In the genomic region with DNA sequence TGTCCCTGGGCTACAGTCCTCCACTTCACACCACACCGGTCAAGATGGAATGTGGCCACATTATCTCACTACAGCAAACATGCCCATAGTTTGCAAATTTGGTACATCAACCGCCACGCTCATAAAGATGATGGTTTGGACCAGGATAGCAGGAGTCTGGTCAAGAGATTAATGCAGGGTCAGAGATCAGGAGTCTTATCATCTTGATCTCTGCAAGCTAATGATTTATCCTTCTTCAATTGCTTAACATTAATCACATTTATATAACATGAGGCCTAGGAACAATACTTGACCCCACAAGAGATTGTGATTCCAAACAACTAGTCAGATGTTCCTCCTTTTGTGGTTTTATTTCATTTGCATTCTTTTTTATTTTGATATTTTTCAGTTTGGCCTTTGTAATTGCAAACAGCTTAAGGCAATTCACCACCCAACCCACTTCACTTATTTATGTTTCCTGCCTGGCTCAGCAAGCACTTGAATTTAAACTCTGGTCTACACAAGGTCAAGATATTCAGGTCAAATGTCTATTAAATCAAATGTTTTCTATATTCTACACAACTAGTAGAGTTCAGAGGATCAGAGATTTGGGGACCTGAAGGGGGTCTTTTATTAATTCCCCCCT, we compare ENCODE assay signal across 22 cellular contexts.
A peak's percentile ranks its signal among the peaks of the same experiment; 100 is the strongest.
DNase-seq lines count a peak whose midpoint lies in the region; ATAC-seq and TF ChIP-seq lines count a peak whose summit lies in the region.
"Had no signal": no experiment of that assay in that cellular context is flagged by ENCODE, and none has a peak within 500 bp of the region (broad histone marks: within the 10 kb centered on the region; RNA-seq: fewer than 3 reads in every experiment).

No MANE protein-coding gene starts in this region.

- POLR2A ChIA-PET in activated CD8-positive, alpha-beta T cell treated with anti-CD3 and anti-CD28 coated beads for 36 hours (lab: Charles Lee), result no interaction called here

- H3K4me1 Mint-ChIP-seq in activated CD8-positive, alpha-beta T cell treated with anti-CD3 and anti-CD28 coated beads for 36 hours (ENCODE audit: low read depth), result peaks cover 5% of the 10 kb centered on the region
- H3K4me1 Mint-ChIP-seq: immature natural killer cell, neural crest cell had no signal

- H3K4me3 ChIP-seq in adipocyte (ENCODE audit: low read length) (no peak overlapping the region), vagina (no peak overlapping the region)
- H3K4me3 ChIP-seq: breast epithelium, coronary artery, prostate gland had no signal

- no peak for TF ChIP-seq POLR2A in vagina (IDR thresholded peaks at IDR 0.05)

- H3K36me3 Mint-ChIP-seq in activated CD8-positive, alpha-beta T cell treated with anti-CD3 and anti-CD28 coated beads for 36 hours (ENCODE audit: low read depth), result no peaks in the 10 kb centered on the region
- H3K36me3 Mint-ChIP-seq: immature natural killer cell had no signal

- TF ChIP-seq CTCF in vagina (IDR thresholded peaks at IDR 0.05), result no peak
- TF ChIP-seq CTCF in activated CD8-positive, alpha-beta T cell treated with anti-CD3 and anti-CD28 coated beads for 36 hours (IDR thresholded peaks at IDR 0.05), result no peak

- intact Hi-C loops in vagina (cut with DNase I), result no loop called here
- intact Hi-C loops in activated CD8-positive, alpha-beta T cell treated with anti-CD3 and anti-CD28 coated beads for 36 hours (cut with micrococcal nuclease), result no loop called here

- peak; percentile 29 for DNase-seq in GM03348 (ENCODE audit: low spot score)
- DNase-seq in adipocyte (ENCODE audit: low read depth), result peak; percentile 6
- peak; percentile 36 for DNase-seq in foreskin melanocyte
- no peak for DNase-seq in vagina (ENCODE audit: extremely low spot score in 2 of 2)
- DNase-seq in GDM1 (lab: John Stamatoyannopoulos, UW), result no peak
- no peak for DNase-seq in activated CD8-positive, alpha-beta T cell treated with anti-CD3 and anti-CD28 coated beads for 36 hours
- DNase-seq: activated CD4-positive, alpha-beta T cell treated with anti-CD3 and anti-CD28 coated beads, Interleukin-2, amount 50 U/mL, for 4 hours; activated effector memory CD4-positive, alpha-beta T cell treated with anti-CD3 and anti-CD28 coated beads, Interleukin-2, amount 50 U/mL, for 16 hours; activated naive CD8-positive, alpha-beta T cell treated with anti-CD3 and anti-CD28 coated beads, Interleukin-2, amount 50 U/mL, for 24 hours; DMS79 treated with DMSO at 0.1 percent for 48 hours; GOT3; immature natural killer cell; MM.1S; NCI-H1436 treated with DMSO at 0.1 percent for 48 hours; NCI-H2171; NCI-H526 treated with DMSO at 0.1 percent for 48 hours; WERI-Rb-1 had no signal

- H3K9me3 ChIP-seq in adipocyte (ENCODE audit: control insufficient read depth, low read length) (no peaks in the 10 kb centered on the region), vagina (no peaks in the 10 kb centered on the region)
- H3K9me3 ChIP-seq: breast epithelium, prostate gland had no signal

- H3K9ac ChIP-seq in adipocyte (ENCODE audit: low read length), result no peak overlapping the region

- ATAC-seq in GM18867 (IDR thresholded peaks at IDR 0.05; ENCODE audit: unreplicated experiment), result no peak
- ATAC-seq in activated CD8-positive, alpha-beta T cell treated with anti-CD3 and anti-CD28 coated beads for 36 hours, result no peak
- ATAC-seq: activated naive CD8-positive, alpha-beta T cell treated with anti-CD3 and anti-CD28 coated beads, Interleukin-2, amount 50 U/mL, for 24 hours had no signal

- H3K36me3 ChIP-seq in adipocyte (ENCODE audit: control insufficient read depth, insufficient read depth, low read length, severe bottlenecking), result no peaks in the 10 kb centered on the region
- H3K36me3 ChIP-seq in vagina, result no peaks in the 10 kb centered on the region
- H3K36me3 ChIP-seq: breast epithelium, prostate gland, WERI-Rb-1 had no signal

- no peaks in the 10 kb centered on the region for H3K27me3 Mint-ChIP-seq in activated CD8-positive, alpha-beta T cell treated with anti-CD3 and anti-CD28 coated beads for 36 hours
- H3K27me3 Mint-ChIP-seq: activated naive CD8-positive, alpha-beta T cell treated with anti-CD3 and anti-CD28 coated beads, Interleukin-2, amount 50 U/mL, for 24 hours had no signal

- CTCF ChIA-PET in activated CD8-positive, alpha-beta T cell treated with anti-CD3 and anti-CD28 coated beads for 36 hours (lab: Charles Lee), result no interaction called here

- H3K4me3 Mint-ChIP-seq in activated CD8-positive, alpha-beta T cell treated with anti-CD3 and anti-CD28 coated beads for 36 hours, result no peak overlapping the region
- H3K4me3 Mint-ChIP-seq: activated naive CD8-positive, alpha-beta T cell treated with anti-CD3 and anti-CD28 coated beads, Interleukin-2, amount 50 U/mL, for 24 hours; immature natural killer cell; neural crest cell had no signal

- no peaks in the 10 kb centered on the region for H3K9me3 Mint-ChIP-seq in activated CD8-positive, alpha-beta T cell treated with anti-CD3 and anti-CD28 coated beads for 36 hours
- H3K9me3 Mint-ChIP-seq: immature natural killer cell had no signal

- H3K27ac ChIP-seq in vagina, result peak overlapping the region; percentile 20
- H3K27ac ChIP-seq: breast epithelium, coronary artery, prostate gland, WERI-Rb-1 had no signal

- H3K27me3 ChIP-seq in adipocyte (replicated peaks; ENCODE audit: control insufficient read depth, insufficient read depth, low read length) (no peaks in the 10 kb centered on the region), vagina (no peaks in the 10 kb centered on the region)
- H3K27me3 ChIP-seq: breast epithelium had no signal

- H3K4me1 ChIP-seq in adipocyte (ENCODE audit: control insufficient read depth, insufficient read depth, low read length) (no peaks in the 10 kb centered on the region), vagina (peaks cover 9% of the 10 kb centered on the region)
- H3K4me1 ChIP-seq: breast epithelium, prostate gland had no signal

- H3K27ac Mint-ChIP-seq in activated CD8-positive, alpha-beta T cell treated with anti-CD3 and anti-CD28 coated beads for 36 hours, result no peak overlapping the region
- H3K27ac Mint-ChIP-seq: activated naive CD8-positive, alpha-beta T cell treated with anti-CD3 and anti-CD28 coated beads, Interleukin-2, amount 50 U/mL, for 24 hours; immature natural killer cell had no signal

Comparison
In these comparisons a context has a peak if more than half of its experiments do, and no peak if none do; other contexts are left out.
1. DNase-seq: peak in GM03348 (single experiment), adipocyte (single experiment) and foreskin melanocyte (single experiment); none in vagina (0 of 2), GDM1 (single experiment) and activated CD8-positive, alpha-beta T cell treated with anti-CD3 and anti-CD28 coated beads for 36 hours (single experiment).